Comparison of ENCODE assay signal across 22 cellular contexts in the genomic region with DNA sequence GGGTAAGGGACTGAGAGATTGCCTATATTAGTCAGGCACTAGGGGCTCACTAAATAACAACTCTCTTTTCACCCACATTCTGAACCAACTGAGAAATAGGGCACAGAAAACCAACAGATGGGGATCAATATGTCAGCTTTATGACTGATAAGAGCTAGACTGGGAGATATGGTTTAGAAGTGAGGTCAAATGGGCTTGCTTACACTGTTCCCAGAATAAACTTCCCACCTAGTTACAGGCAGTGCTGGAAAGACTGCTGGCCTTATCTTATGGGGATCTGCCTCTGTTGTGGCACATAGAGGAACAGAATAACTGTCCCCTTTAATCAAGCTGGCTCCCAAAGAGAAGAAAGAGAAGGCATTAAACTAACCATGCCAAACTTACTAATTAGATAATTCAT.
"Had no signal": no experiment of that assay in that cellular context is flagged by ENCODE, and none has a peak within 500 bp of the region (broad histone marks: within the 10 kb centered on the region; RNA-seq: fewer than 3 reads in every experiment).

No MANE protein-coding gene starts in this region.

- H3K36me3 Mint-ChIP-seq: activated CD8-positive, alpha-beta memory T cell treated with anti-CD3 and anti-CD28 coated beads, Interleukin-2, amount 10 ng/mL, durations not matched to agents 7 days and 5 days had no signal

- H3K4me1 ChIP-seq: uterus had no signal

- H3K4me3 ChIP-seq: gastrocnemius medialis, heart right ventricle, lower lobe of right lung, mucosa of descending colon, right atrium auricular region, skin epidermis, tibial nerve, uterus had no signal

- H3K9me3 ChIP-seq: gastrocnemius medialis, heart right ventricle, lower lobe of right lung, mucosa of descending colon, right atrium auricular region, tibial nerve, uterus had no signal

- H3K4me3 Mint-ChIP-seq: activated CD8-positive, alpha-beta memory T cell treated with anti-CD3 and anti-CD28 coated beads, Interleukin-2, amount 10 ng/mL, durations not matched to agents 7 days and 5 days; activated naive CD4-positive, alpha-beta T cell treated with anti-CD3 and anti-CD28 coated beads for 36 hours; activated naive CD8-positive, alpha-beta T cell treated with anti-CD3 and anti-CD28 coated beads, Interleukin-2, amount 50 U/mL, for 24 hours; naive thymus-derived CD8-positive, alpha-beta T cell had no signal

- H3K36me3 ChIP-seq: gastrocnemius medialis, heart right ventricle, lower lobe of right lung, right atrium auricular region, tibial nerve, uterus had no signal

- H3K27ac Mint-ChIP-seq: activated CD8-positive, alpha-beta memory T cell treated with anti-CD3 and anti-CD28 coated beads, Interleukin-2, amount 10 ng/mL, durations not matched to agents 7 days and 5 days; activated naive CD4-positive, alpha-beta T cell treated with anti-CD3 and anti-CD28 coated beads for 36 hours; activated naive CD8-positive, alpha-beta T cell treated with anti-CD3 and anti-CD28 coated beads, Interleukin-2, amount 50 U/mL, for 24 hours; activated T-helper 2 cell treated with anti-CD3 and anti-CD28 coated beads, Interferon-gamma antibody, Interleukin-2, Interleukin-4, amounts not matched to agents 10 μg/mL and 5 μg/mL and 100 μg/mL, durations not matched to agents 14 hours and 24 hours and 36 hours; naive thymus-derived CD8-positive, alpha-beta T cell had no signal

- H3K27ac ChIP-seq: gastrocnemius medialis, heart right ventricle, lower lobe of right lung, right atrium auricular region, skin epidermis, tibial nerve, uterus had no signal

- H3K9me3 Mint-ChIP-seq: activated naive CD4-positive, alpha-beta T cell treated with anti-CD3 and anti-CD28 coated beads for 36 hours; activated naive CD8-positive, alpha-beta T cell treated with anti-CD3 and anti-CD28 coated beads, Interleukin-2, amount 50 U/mL, for 24 hours; activated T-helper 2 cell treated with anti-CD3 and anti-CD28 coated beads, Interferon-gamma antibody, Interleukin-2, Interleukin-4, amounts not matched to agents 10 μg/mL and 5 μg/mL and 100 μg/mL, durations not matched to agents 14 hours and 24 hours and 36 hours; naive thymus-derived CD8-positive, alpha-beta T cell had no signal

- H3K27me3 ChIP-seq: gastrocnemius medialis, heart right ventricle, right atrium auricular region, tibial nerve, uterus had no signal

- H3K27me3 Mint-ChIP-seq: activated CD8-positive, alpha-beta memory T cell treated with anti-CD3 and anti-CD28 coated beads, Interleukin-2, amount 10 ng/mL, durations not matched to agents 7 days and 5 days; activated naive CD8-positive, alpha-beta T cell treated with anti-CD3 and anti-CD28 coated beads, Interleukin-2, amount 50 U/mL, for 24 hours; naive thymus-derived CD8-positive, alpha-beta T cell had no signal

- ATAC-seq: activated CD8-positive, alpha-beta memory T cell treated with anti-CD3 and anti-CD28 coated beads, Interleukin-2, amount 10 ng/mL, durations not matched to agents 7 days and 5 days; activated naive CD8-positive, alpha-beta T cell treated with anti-CD3 and anti-CD28 coated beads, Interleukin-2, amount 50 U/mL, for 24 hours; gastrocnemius medialis; heart right ventricle; lower lobe of right lung; mucosa of descending colon; naive thymus-derived CD8-positive, alpha-beta T cell had no signal

- DNase-seq: activated CD4-positive, alpha-beta T cell treated with anti-CD3 and anti-CD28 coated beads, Interleukin-2, amount 50 U/mL, for 48 hours; activated CD8-positive, alpha-beta memory T cell treated with anti-CD3 and anti-CD28 coated beads, Interleukin-2, amount 10 ng/mL, durations not matched to agents 7 days and 5 days; activated naive CD4-positive, alpha-beta T cell treated with anti-CD3 and anti-CD28 coated beads for 36 hours; activated naive CD8-positive, alpha-beta T cell treated with anti-CD3 and anti-CD28 coated beads, Interleukin-2, amount 50 U/mL, for 24 hours; activated T-cell treated with anti-CD3 and anti-CD28 coated beads, Interleukin-2, amount 50 U/mL, for 1 hour; aorta; dermis blood vessel endothelial cell; gastrocnemius medialis; heart right ventricle; lower lobe of right lung; mucosa of descending colon; naive thymus-derived CD8-positive, alpha-beta T cell; stimulated activated CD4-positive, alpha-beta T cell treated with anti-CD3 and anti-CD28 coated beads, Interleukin-15, amount 100 ng/mL, for 24 hours; stimulated activated CD4-positive, alpha-beta T cell treated with anti-CD3 and anti-CD28 coated beads, Interleukin-4, amount 100 ng/mL, for 1 hour; stimulated activated naive CD4-positive, alpha-beta T cell treated with Interleukin-2 at 50 U/mL for 16 hours; substantia nigra; T-helper 9 cell; uterus had no signal
